In the genomic region with DNA sequence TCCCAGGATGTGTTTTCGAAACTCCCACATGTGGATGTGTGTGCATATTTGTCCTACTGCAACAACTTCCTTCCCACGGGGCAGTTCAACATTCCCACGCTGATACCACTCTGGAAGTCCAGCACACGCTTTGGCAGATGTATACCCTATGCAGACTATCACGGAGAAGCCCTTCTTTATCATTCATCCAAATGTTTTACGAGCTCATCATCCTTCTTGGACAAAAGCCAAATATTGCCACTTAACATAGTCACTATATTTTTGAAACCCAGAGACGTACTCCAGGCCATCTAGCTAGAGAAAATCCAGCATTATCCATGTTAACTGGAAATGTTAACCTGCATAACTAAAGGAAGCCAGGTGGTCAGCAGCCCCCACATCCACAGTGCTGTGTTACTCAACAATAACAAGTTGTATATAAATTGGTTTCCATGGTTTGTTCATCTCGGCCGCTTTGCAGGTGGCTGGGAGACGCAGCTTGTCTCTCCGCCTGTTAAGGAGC, we compare ENCODE assay signal across 1 cellular context.
TF ChIP-seq lines count a peak whose summit lies in the region.

No MANE protein-coding gene starts in this region.

TF ChIP-seq in SK-N-SH, 30 proteins besides CTCF, POLR2A, EP300 and RAD21 (continued from another document):
- TF ChIP-seq, protein P1, sequence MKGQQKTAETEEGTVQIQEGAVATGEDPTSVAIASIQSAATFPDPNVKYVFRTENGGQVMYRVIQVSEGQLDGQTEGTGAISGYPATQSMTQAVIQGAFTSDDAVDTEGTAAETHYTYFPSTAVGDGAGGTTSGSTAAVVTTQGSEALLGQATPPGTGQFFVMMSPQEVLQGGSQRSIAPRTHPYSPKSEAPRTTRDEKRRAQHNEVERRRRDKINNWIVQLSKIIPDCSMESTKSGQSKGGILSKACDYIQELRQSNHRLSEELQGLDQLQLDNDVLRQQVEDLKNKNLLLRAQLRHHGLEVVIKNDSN (IDR thresholded peaks at IDR 0.05; ENCODE audit: borderline replicate concordance, low read depth) = no peak
- peak; percentile 75 for TF ChIP-seq JUND (IDR thresholded peaks at IDR 0.05)
- no peak for TF ChIP-seq EZH2phosphoT487 (IDR thresholded peaks at IDR 0.05; ENCODE audit: borderline replicate concordance, low read depth)
- TF ChIP-seq SIN3A (IDR thresholded peaks at IDR 0.05; ENCODE audit: borderline replicate concordance, low read depth, low read length) = no peak
- peak; percentile 69 for TF ChIP-seq FOSL2 (IDR thresholded peaks at IDR 0.05; ENCODE audit: borderline replicate concordance, low read depth)
- TF ChIP-seq, protein P2, sequence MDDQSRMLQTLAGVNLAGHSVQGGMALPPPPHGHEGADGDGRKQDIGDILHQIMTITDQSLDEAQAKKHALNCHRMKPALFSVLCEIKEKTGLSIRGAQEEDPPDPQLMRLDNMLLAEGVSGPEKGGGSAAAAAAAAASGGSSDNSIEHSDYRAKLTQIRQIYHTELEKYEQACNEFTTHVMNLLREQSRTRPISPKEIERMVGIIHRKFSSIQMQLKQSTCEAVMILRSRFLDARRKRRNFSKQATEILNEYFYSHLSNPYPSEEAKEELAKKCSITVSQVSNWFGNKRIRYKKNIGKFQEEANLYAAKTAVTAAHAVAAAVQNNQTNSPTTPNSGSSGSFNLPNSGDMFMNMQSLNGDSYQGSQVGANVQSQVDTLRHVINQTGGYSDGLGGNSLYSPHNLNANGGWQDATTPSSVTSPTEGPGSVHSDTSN (IDR thresholded peaks at IDR 0.05) = peak; percentile 71
